In genomic region chr2:173326806-173327205, GRCh38 we compare ENCODE assay signal across 20 cellular contexts.
"Had no signal": no experiment of that assay in that cellular context is flagged by ENCODE, and none has a peak within 500 bp of the region (broad histone marks: within the 10 kb centered on the region; RNA-seq: fewer than 3 reads in every experiment).

No MANE protein-coding gene starts in this region.

- FAIRE-seq: islet of Langerhans had no signal

- ATAC-seq: activated T-helper 17 cell treated with anti-CD3 and anti-CD28 coated beads, Interleukin-2, amount 50 U/mL, for 72 hours; esophagus mucosa; gastrocnemius medialis; heart right ventricle; left lobe of liver; sciatic nerve; T-helper 17 cell had no signal

- DNase-seq: activated B cell treated with CpG ODN at 0.5 μM for 24 hours; activated CD4-positive, alpha-beta T cell treated with anti-CD3 and anti-CD28 coated beads, Interleukin-2, amount 10 ng/mL, durations not matched to agents 7 days and 5 days; activated CD8-positive, alpha-beta memory T cell treated with anti-CD3 and anti-CD28 coated beads for 24 hours; activated naive CD4-positive, alpha-beta T cell treated with anti-CD3 and anti-CD28 coated beads, Interleukin-2, amount 10 ng/mL, durations not matched to agents 7 days and 5 days; activated T-cell treated with anti-CD3 and anti-CD28 coated beads for 4 hours; amniotic stem cell; dorsolateral prefrontal cortex; gastrocnemius medialis; heart right ventricle; occipital lobe; stimulated activated CD4-positive, alpha-beta T cell treated with anti-CD3 and anti-CD28 coated beads, Interleukin-12 subunit alpha, Interleukin-12 subunit beta, amount 100 ng/mL, for 4 hours; stimulated activated naive CD4-positive, alpha-beta T cell treated with Interleukin-2 at 50 U/mL for 16 hours; T-helper 17 cell; upper lobe of left lung had no signal

- H3K4me3 ChIP-seq: dorsolateral prefrontal cortex, gastrocnemius medialis, heart right ventricle, suprapubic skin, upper lobe of left lung had no signal
